In genomic region chr3:156939315-156939714, GRCh38 we compare ENCODE assay signal across 24 cellular contexts.
"Had no signal": no experiment of that assay in that cellular context is flagged by ENCODE, and none has a peak within 500 bp of the region (broad histone marks: within the 10 kb centered on the region; RNA-seq: fewer than 3 reads in every experiment).

No MANE protein-coding gene starts in this region.

- H3K4me1 ChIP-seq: esophagus muscularis mucosa, foreskin keratinocyte, gastroesophageal sphincter, heart left ventricle, left lung, lower lobe of right lung had no signal

- H2AFZ ChIP-seq: hepatocyte had no signal

- FAIRE-seq: colon, endothelial cell of umbilical vein, frontal cortex had no signal

- DNase-seq: dermis blood vessel endothelial cell; dorsolateral prefrontal cortex; effector CD4-positive, alpha-beta T cell; effector memory CD4-positive, alpha-beta T cell; foreskin keratinocyte; heart left ventricle; hypothalamus; immature natural killer cell; islet precursor cell; kidney; kidney glomerular epithelial cell; left cardiac atrium; left lung; left ventricle myocardium superior; lower lobe of right lung; mesenchymal stem cell; mucosa of descending colon had no signal

- H3K79me2 ChIP-seq: hepatocyte had no signal

- H3K27me3 ChIP-seq: dorsolateral prefrontal cortex, esophagus muscularis mucosa, foreskin keratinocyte, gastroesophageal sphincter, heart left ventricle, hepatocyte, left lung had no signal

- H3K4me3 ChIP-seq: coronary artery, dorsolateral prefrontal cortex, esophagus muscularis mucosa, gastroesophageal sphincter, heart left ventricle, hepatocyte, left lung, lower lobe of right lung, mucosa of descending colon had no signal

- H3K27ac ChIP-seq: coronary artery, dorsolateral prefrontal cortex, esophagus muscularis mucosa, foreskin keratinocyte, gastroesophageal sphincter, heart left ventricle, hepatocyte, left lung, lower lobe of right lung had no signal

- H3K36me3 ChIP-seq: esophagus muscularis mucosa, gastroesophageal sphincter, heart left ventricle, left lung, lower lobe of right lung had no signal

- H3K9me3 ChIP-seq: esophagus muscularis mucosa, gastroesophageal sphincter, heart left ventricle, left lung, lower lobe of right lung, mucosa of descending colon had no signal

- H3K4me2 ChIP-seq: hepatocyte had no signal

- ATAC-seq: foreskin keratinocyte, gastroesophageal sphincter, heart left ventricle, left cardiac atrium, left lung, left ventricle myocardium superior, lower lobe of right lung, mucosa of descending colon had no signal
